1 cellular context compared by ENCODE assay signal in the genomic region with DNA sequence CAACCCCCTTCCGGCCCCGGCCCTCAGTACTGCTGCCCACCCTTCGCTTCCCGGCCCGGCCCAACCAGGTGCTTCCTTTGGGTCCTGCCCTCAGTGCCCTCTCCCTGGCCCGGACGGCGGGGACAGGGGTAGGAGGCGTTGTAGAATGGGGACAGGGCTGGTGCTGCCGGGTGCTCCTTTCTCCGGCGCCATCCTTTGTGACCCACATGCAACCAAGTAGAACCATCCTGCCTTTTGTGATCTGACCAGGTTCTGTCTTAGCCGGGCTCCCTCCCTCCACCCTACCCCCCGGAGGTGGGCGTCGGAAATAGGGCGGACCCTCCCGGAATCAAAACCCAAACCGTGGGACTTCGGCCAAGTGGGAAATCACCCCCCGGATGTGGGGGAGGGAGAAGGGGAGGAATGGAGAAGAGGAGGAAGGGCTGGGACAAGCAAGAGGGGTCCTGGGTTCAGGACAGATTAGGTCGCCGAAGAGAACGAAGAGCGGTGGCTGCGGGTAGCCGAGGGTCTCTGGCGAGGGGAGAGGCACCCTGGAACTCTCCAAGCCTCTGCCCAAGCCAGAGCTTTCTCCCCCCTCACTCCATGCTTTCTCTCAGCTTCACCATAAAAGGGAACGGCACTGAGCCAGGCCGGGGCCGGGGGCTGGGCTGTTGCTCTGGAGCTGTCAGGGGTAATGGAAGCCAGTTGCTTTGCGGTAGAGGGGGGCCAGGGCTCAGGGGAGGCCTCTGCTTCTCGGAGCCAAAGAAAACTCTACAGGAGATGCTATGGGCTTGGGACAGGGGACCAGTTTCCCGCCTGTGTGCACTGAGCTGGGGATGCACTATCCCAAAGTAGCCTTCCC.
TF ChIP-seq lines count a peak whose summit lies in the region.

No MANE protein-coding gene starts in this region.

TF ChIP-seq in HepG2, 621 proteins besides CTCF, POLR2A, EP300 and RAD21 (continued from another document and continues in another):
- TF ChIP-seq, protein P1, sequence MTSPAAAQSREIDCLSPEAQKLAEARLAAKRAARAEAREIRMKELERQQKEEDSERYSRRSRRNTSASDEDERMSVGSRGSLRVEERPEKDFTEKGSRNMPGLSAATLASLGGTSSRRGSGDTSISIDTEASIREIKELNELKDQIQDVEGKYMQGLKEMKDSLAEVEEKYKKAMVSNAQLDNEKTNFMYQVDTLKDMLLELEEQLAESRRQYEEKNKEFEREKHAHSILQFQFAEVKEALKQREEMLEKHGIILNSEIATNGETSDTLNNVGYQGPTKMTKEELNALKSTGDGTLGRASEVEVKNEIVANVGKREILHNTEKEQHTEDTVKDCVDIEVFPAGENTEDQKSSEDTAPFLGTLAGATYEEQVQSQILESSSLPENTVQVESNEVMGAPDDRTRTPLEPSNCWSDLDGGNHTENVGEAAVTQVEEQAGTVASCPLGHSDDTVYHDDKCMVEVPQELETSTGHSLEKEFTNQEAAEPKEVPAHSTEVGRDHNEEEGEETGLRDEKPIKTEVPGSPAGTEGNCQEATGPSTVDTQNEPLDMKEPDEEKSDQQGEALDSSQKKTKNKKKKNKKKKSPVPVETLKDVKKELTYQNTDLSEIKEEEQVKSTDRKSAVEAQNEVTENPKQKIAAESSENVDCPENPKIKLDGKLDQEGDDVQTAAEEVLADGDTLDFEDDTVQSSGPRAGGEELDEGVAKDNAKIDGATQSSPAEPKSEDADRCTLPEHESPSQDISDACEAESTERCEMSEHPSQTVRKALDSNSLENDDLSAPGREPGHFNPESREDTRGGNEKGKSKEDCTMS (CRISPR knock-in tag; conservative IDR thresholded peaks at IDR 0.05): no peak
- no peak for TF ChIP-seq ETV6 (CRISPR knock-in tag; conservative IDR thresholded peaks at IDR 0.05)
- TF ChIP-seq PITX1 (CRISPR knock-in tag; IDR thresholded peaks at IDR 0.05): no peak
- TF ChIP-seq, protein P2, sequence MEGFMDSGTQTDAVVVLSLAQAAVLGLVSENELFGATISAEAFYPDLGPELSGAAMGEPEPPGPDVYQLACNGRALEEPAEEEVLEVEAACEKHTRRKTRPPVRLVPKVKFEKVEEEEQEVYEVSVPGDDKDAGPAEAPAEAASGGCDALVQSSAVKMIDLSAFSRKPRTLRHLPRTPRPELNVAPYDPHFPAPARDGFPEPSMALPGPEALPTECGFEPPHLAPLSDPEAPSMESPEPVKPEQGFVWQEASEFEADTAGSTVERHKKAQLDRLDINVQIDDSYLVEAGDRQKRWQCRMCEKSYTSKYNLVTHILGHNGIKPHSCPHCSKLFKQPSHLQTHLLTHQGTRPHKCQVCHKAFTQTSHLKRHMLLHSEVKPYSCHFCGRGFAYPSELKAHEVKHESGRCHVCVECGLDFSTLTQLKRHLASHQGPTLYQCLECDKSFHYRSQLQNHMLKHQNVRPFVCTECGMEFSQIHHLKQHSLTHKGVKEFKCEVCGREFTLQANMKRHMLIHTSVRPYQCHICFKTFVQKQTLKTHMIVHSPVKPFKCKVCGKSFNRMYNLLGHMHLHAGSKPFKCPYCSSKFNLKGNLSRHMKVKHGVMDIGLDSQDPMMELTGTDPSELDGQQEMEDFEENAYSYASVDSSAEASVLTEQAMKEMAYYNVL (CRISPR knock-in tag; IDR thresholded peaks at IDR 0.05; ENCODE audit: borderline replicate concordance): no peak; the same call in 1 of the 2 replicates
- TF ChIP-seq ARID2 (CRISPR knock-in tag; IDR thresholded peaks at IDR 0.05; ENCODE audit: borderline replicate concordance): no peak
- TF ChIP-seq NFE2L1 (CRISPR knock-in tag; IDR thresholded peaks at IDR 0.05; ENCODE audit: borderline replicate concordance): no peak
- TF ChIP-seq BRD4 (CRISPR knock-in tag; IDR thresholded peaks at IDR 0.05): no peak
- no peak for TF ChIP-seq HOXA5 (CRISPR knock-in tag; IDR thresholded peaks at IDR 0.05)
- TF ChIP-seq MAZ (IDR thresholded peaks at IDR 0.05; ENCODE audit: borderline replicate concordance, low read depth, low read length): no peak
- TF ChIP-seq MAZ (CRISPR knock-in tag; IDR thresholded peaks at IDR 0.05; ENCODE audit: low read depth): no peak
- TF ChIP-seq MED8 (CRISPR knock-in tag; IDR thresholded peaks at IDR 0.05; ENCODE audit: insufficient replicate concordance): no peak
- TF ChIP-seq, protein P3, sequence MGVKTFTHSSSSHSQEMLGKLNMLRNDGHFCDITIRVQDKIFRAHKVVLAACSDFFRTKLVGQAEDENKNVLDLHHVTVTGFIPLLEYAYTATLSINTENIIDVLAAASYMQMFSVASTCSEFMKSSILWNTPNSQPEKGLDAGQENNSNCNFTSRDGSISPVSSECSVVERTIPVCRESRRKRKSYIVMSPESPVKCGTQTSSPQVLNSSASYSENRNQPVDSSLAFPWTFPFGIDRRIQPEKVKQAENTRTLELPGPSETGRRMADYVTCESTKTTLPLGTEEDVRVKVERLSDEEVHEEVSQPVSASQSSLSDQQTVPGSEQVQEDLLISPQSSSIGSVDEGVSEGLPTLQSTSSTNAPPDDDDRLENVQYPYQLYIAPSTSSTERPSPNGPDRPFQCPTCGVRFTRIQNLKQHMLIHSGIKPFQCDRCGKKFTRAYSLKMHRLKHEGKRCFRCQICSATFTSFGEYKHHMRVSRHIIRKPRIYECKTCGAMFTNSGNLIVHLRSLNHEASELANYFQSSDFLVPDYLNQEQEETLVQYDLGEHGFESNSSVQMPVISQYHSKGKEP (CRISPR knock-in tag; IDR thresholded peaks at IDR 0.05): no peak
- no peak for TF ChIP-seq ZKSCAN1 (IDR thresholded peaks at IDR 0.05; ENCODE audit: low read length)
- 0 out of 2 replicates have a peak, but pooled peaks have one; percentile 12 for TF ChIP-seq ZSCAN9 (CRISPR knock-in tag; IDR thresholded peaks at IDR 0.05; ENCODE audit: borderline replicate concordance)
- TF ChIP-seq SIN3A (IDR thresholded peaks at IDR 0.05; ENCODE audit: borderline replicate concordance, low read depth, low read length): no peak; the same call in 1 of the 2 replicates
- TF ChIP-seq NR2F2 (IDR thresholded peaks at IDR 0.05; ENCODE audit: borderline replicate concordance, low read depth): no peak
- no peak for TF ChIP-seq ZNF317 (CRISPR knock-in tag; IDR thresholded peaks at IDR 0.05)
- TF ChIP-seq ZMAT3 (CRISPR knock-in tag; conservative IDR thresholded peaks at IDR 0.05): no peak
- no peak for TF ChIP-seq CCDC6 (CRISPR knock-in tag; IDR thresholded peaks at IDR 0.05)
- TF ChIP-seq GATA4 (IDR thresholded peaks at IDR 0.05; ENCODE audit: borderline replicate concordance, low read depth): no peak
- TF ChIP-seq RFX5 (IDR thresholded peaks at IDR 0.05; ENCODE audit: low read depth, low read length): no peak
- no peak for TF ChIP-seq KDM2A (CRISPR knock-in tag; IDR thresholded peaks at IDR 0.05; ENCODE audit: borderline replicate concordance, low read depth)
- TF ChIP-seq, protein P4, sequence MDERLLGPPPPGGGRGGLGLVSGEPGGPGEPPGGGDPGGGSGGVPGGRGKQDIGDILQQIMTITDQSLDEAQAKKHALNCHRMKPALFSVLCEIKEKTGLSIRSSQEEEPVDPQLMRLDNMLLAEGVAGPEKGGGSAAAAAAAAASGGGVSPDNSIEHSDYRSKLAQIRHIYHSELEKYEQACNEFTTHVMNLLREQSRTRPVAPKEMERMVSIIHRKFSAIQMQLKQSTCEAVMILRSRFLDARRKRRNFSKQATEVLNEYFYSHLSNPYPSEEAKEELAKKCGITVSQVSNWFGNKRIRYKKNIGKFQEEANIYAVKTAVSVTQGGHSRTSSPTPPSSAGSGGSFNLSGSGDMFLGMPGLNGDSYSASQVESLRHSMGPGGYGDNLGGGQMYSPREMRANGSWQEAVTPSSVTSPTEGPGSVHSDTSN (CRISPR knock-in tag; IDR thresholded peaks at IDR 0.05): no peak; the same call in 1 of the 2 replicates
- TF ChIP-seq, protein P5, sequence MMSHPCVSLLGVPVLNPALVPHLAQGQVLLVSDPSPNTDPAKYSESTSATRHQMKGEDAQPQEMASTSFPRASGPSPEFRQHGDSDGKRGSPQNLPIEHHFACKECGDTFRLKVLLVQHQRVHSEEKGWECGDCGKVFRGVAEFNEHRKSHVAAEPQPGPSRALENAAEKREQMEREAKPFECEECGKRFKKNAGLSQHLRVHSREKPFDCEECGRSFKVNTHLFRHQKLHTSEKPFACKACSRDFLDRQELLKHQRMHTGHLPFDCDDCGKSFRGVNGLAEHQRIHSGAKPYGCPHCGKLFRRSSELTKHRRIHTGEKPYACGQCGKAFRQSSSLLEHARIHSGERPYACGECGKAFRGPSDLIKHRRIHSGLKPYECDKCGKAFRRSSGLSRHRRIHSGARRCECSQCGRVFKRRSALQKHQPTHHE (CRISPR knock-in tag; IDR thresholded peaks at IDR 0.05; ENCODE audit: borderline replicate concordance): 0 out of 2 replicates have a peak, but pooled peaks have one; percentile 57
- TF ChIP-seq ZSCAN21 (CRISPR knock-in tag; IDR thresholded peaks at IDR 0.05; ENCODE audit: borderline replicate concordance): no peak
- TF ChIP-seq, protein P6, sequence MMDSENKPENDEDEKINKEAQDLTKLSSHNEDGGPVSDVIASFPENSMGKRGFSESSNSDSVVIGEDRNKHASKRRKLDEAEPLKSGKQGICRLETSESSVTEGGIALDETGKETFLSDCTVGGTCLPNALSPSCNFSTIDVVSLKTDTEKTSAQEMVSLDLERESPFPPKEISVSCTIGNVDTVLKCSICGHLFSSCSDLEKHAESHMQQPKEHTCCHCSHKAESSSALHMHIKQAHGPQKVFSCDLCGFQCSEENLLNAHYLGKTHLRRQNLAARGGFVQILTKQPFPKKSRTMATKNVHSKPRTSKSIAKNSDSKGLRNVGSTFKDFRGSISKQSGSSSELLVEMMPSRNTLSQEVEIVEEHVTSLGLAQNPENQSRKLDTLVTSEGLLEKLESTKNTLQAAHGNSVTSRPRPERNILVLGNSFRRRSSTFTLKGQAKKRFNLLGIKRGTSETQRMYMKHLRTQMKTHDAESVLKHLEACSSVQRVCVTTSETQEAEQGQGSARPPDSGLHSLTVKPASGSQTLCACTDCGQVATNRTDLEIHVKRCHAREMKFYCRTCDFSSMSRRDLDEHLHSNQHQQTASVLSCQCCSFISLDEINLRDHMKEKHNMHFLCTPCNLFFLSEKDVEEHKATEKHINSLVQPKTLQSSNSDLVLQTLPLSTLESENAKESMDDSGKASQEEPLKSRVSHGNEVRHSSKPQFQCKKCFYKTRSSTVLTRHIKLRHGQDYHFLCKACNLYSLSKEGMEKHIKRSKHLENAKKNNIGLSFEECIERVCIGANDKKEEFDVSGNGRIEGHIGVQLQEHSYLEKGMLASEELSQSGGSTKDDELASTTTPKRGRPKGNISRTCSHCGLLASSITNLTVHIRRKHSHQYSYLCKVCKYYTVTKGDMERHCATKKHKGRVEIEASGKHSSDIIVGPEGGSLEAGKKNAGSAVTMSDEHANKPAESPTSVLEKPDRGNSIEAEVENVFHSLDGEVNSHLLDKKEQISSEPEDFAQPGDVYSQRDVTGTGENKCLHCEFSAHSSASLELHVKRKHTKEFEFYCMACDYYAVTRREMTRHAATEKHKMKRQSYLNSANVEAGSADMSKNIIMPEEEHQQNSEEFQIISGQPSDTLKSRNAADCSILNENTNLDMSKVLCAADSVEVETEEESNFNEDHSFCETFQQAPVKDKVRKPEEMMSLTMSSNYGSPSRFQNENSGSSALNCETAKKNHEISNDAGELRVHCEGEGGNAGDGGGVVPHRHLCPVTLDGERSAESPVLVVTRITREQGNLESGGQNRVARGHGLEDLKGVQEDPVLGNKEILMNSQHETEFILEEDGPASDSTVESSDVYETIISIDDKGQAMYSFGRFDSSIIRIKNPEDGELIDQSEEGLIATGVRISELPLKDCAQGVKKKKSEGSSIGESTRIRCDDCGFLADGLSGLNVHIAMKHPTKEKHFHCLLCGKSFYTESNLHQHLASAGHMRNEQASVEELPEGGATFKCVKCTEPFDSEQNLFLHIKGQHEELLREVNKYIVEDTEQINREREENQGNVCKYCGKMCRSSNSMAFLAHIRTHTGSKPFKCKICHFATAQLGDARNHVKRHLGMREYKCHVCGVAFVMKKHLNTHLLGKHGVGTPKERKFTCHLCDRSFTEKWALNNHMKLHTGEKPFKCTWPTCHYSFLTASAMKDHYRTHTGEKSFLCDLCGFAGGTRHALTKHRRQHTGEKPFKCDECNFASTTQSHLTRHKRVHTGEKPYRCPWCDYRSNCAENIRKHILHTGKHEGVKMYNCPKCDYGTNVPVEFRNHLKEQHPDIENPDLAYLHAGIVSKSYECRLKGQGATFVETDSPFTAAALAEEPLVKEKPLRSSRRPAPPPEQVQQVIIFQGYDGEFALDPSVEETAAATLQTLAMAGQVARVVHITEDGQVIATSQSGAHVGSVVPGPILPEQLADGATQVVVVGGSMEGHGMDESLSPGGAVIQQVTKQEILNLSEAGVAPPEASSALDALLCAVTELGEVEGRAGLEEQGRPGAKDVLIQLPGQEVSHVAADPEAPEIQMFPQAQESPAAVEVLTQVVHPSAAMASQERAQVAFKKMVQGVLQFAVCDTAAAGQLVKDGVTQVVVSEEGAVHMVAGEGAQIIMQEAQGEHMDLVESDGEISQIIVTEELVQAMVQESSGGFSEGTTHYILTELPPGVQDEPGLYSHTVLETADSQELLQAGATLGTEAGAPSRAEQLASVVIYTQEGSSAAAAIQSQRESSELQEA (CRISPR knock-in tag; IDR thresholded peaks at IDR 0.05; ENCODE audit: not compliant biosample characterization): peak; percentile 83
- TF ChIP-seq KLF6 (CRISPR knock-in tag; IDR thresholded peaks at IDR 0.05): no peak
- no peak for TF ChIP-seq TAF15 (IDR thresholded peaks at IDR 0.05; ENCODE audit: low read depth, low read length, poor library complexity, severe bottlenecking)
- no peak for TF ChIP-seq NFE2 (CRISPR knock-in tag; IDR thresholded peaks at IDR 0.05)
- TF ChIP-seq, protein P7, sequence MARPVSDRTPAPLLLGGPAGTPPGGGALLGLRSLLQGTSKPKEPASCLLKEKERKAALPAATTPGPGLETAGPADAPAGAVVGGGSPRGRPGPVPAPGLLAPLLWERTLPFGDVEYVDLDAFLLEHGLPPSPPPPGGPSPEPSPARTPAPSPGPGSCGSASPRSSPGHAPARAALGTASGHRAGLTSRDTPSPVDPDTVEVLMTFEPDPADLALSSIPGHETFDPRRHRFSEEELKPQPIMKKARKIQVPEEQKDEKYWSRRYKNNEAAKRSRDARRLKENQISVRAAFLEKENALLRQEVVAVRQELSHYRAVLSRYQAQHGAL (CRISPR knock-in tag; IDR thresholded peaks at IDR 0.05; ENCODE audit: not compliant biosample characterization): no peak
- TF ChIP-seq ZNF17 (CRISPR knock-in tag; IDR thresholded peaks at IDR 0.05): no peak
- no peak for TF ChIP-seq ZNF564 (CRISPR knock-in tag; IDR thresholded peaks at IDR 0.05)
- no peak for TF ChIP-seq YY1 (IDR thresholded peaks at IDR 0.05; ENCODE audit: insufficient read depth, insufficient replicate concordance, low read depth, low read length)
- TF ChIP-seq, protein P8, sequence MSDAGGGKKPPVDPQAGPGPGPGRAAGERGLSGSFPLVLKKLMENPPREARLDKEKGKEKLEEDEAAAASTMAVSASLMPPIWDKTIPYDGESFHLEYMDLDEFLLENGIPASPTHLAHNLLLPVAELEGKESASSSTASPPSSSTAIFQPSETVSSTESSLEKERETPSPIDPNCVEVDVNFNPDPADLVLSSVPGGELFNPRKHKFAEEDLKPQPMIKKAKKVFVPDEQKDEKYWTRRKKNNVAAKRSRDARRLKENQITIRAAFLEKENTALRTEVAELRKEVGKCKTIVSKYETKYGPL (CRISPR knock-in tag; IDR thresholded peaks at IDR 0.05): no peak
- TF ChIP-seq, protein P9, sequence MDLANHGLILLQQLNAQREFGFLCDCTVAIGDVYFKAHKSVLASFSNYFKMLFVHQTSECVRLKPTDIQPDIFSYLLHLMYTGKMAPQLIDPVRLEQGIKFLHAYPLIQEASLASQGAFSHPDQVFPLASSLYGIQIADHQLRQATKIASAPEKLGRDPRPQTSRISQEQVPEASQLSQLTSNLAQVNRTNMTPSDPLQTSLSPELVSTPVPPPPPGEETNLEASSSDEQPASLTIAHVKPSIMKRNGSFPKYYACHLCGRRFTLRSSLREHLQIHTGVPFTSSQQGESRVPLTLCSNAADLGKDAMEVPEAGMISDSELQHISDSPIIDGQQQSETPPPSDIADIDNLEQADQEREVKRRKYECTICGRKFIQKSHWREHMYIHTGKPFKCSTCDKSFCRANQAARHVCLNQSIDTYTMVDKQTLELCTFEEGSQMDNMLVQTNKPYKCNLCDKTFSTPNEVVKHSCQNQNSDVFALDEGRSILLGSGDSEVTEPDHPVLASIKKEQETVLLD (CRISPR knock-in tag; IDR thresholded peaks at IDR 0.05; ENCODE audit: low read depth): peak; percentile 24; the same call in 1 of the 2 replicates
